1 cellular context compared by ENCODE assay signal in genomic region chr9:860706-861105, GRCh38.
TF ChIP-seq lines count a peak whose summit lies in the region.

No MANE protein-coding gene starts in this region.

TF ChIP-seq in H1, 55 proteins besides CTCF, POLR2A, EP300 and RAD21:
- TF ChIP-seq EZH2 (IDR thresholded peaks at IDR 0.05; ENCODE audit: low read depth, low read length, severe bottlenecking) (no peak), POLR2AphosphoS5 (IDR thresholded peaks at IDR 0.05; ENCODE audit: low read depth, low read length) (no peak), RFX5 (IDR thresholded peaks at IDR 0.05; ENCODE audit: borderline replicate concordance, low read depth, low read length) (no peak), ZNF274 (IDR thresholded peaks at IDR 0.05; ENCODE audit: borderline replicate concordance, extremely low read depth, low read length) (no peak), NRF1 (IDR thresholded peaks at IDR 0.05; ENCODE audit: low read depth, low read length) (no peak), EGR1 (IDR thresholded peaks at IDR 0.05; ENCODE audit: borderline replicate concordance, low read depth, low read length) (no peak), FOSL1 (IDR thresholded peaks at IDR 0.05; ENCODE audit: insufficient read depth, low read depth, low read length) (no peak), CBX8 (IDR thresholded peaks at IDR 0.05; ENCODE audit: borderline replicate concordance, low read depth, low read length) (no peak), MAFK (IDR thresholded peaks at IDR 0.05; ENCODE audit: low read depth, low read length) (no peak), CEBPB (IDR thresholded peaks at IDR 0.05; ENCODE audit: low read depth, low read length) (no peak)
